Comparison of ENCODE assay signal across 20 cellular contexts in genomic region chr14:87874676-87875075, GRCh38.
DNase-seq lines count a peak whose midpoint lies in the region; ATAC-seq, FAIRE-seq and TF ChIP-seq lines count a peak whose summit lies in the region.
"Had no signal": no experiment of that assay in that cellular context is flagged by ENCODE, and none has a peak within 500 bp of the region (broad histone marks: within the 10 kb centered on the region; RNA-seq: fewer than 3 reads in every experiment).

No MANE protein-coding gene starts in this region.

- dilution Hi-C loops in endothelial cell of umbilical vein (cut with MboI; ENCODE audit: extremely low pct_ligation_motif_present, low sequenced_read_pairs) = no loop called here

- H3K36me3 ChIP-seq in GM23248 (ENCODE audit: low read depth) (no peaks in the 10 kb centered on the region), RWPE2 (ENCODE audit: low read depth) (no peaks in the 10 kb centered on the region), endothelial cell of umbilical vein (ENCODE audit: control insufficient read depth in 2 of 2, extremely low read depth in 1 of 2, insufficient read depth in 2 of 2, low read length in 2 of 2) (no peaks in the 10 kb centered on the region)
- H3K36me3 ChIP-seq: BE2C had no signal

- no peaks in the 10 kb centered on the region for H3K27me3 ChIP-seq in GM23248 (replicated peaks; ENCODE audit: insufficient read depth)
- H3K27me3 ChIP-seq in RWPE2 (ENCODE audit: insufficient read depth, poor library complexity, severe bottlenecking) = no peaks in the 10 kb centered on the region
- H3K27me3 ChIP-seq in endothelial cell of umbilical vein (ENCODE audit: control insufficient read depth in 2 of 2, insufficient read depth in 2 of 2, low read length in 2 of 2) = no peaks in the 10 kb centered on the region
- H3K27me3 ChIP-seq: BE2C had no signal

- H3K4me1 ChIP-seq in GM23248 (ENCODE audit: insufficient read depth) = peaks cover 33% of the 10 kb centered on the region
- H3K4me1 ChIP-seq in RWPE2 (ENCODE audit: insufficient read depth, poor library complexity, severe bottlenecking) = peaks cover 38% of the 10 kb centered on the region
- peaks cover 24% of the 10 kb centered on the region for H3K4me1 ChIP-seq in endothelial cell of umbilical vein (ENCODE audit: control insufficient read depth, extremely low read depth, insufficient read depth, low read length)
- H3K4me1 ChIP-seq: BE2C had no signal

- TF ChIP-seq CTCF in RWPE2 (IDR thresholded peaks at IDR 0.05; ENCODE audit: poor library complexity, severe bottlenecking) (no peak), endothelial cell of umbilical vein (IDR thresholded peaks at IDR 0.05; ENCODE audit: extremely low read depth in 1 of 2, insufficient read depth in 1 of 2, low read depth in 1 of 2, low read length in 2 of 2) (no peak), GM13976 (IDR thresholded peaks at IDR 0.05; ENCODE audit: borderline replicate concordance, control extremely low read depth, extremely low read depth, insufficient read depth, missing control alignments) (no peak)

- no peaks in the 10 kb centered on the region for H4K20me1 ChIP-seq in GM23248 (ENCODE audit: insufficient read depth)
- no peaks in the 10 kb centered on the region for H4K20me1 ChIP-seq in endothelial cell of umbilical vein (replicated peaks; ENCODE audit: control insufficient read depth, extremely low read depth, insufficient read depth, low read length)

- in situ Hi-C loops in GM23248 (cut with MboI) (no loop called here), GM13976 (cut with MboI; ENCODE audit: low sequenced_read_pairs, unreplicated experiment) (no loop called here), ACHN (cut with HindIII; ENCODE audit: low pct_ligation_motif_present, low pct_unique_long_range_greater_than_20kb, low sequenced_read_pairs) (no loop called here)

- peaks cover 23% of the 10 kb centered on the region for H3F3A ChIP-seq in GM23248 (ENCODE audit: insufficient read depth)

- POLR2A ChIA-PET in endothelial cell of umbilical vein (lab: Charles Lee) = no interaction called here

- no peak for FAIRE-seq in endothelial cell of umbilical vein (lab: Jason Lieb, UNC)
- FAIRE-seq: D721Med, G401.6, GM12891, GM19239, H54 had no signal

- TF ChIP-seq POLR2A in endothelial cell of umbilical vein (IDR thresholded peaks at IDR 0.05; ENCODE audit: low read depth, low read length) = no peak

- H3K27ac ChIP-seq in GM23248 (no peak overlapping the region; the same call in 1 of the 2 replicates), RWPE2 (ENCODE audit: poor library complexity, severe bottlenecking) (no peak overlapping the region), endothelial cell of umbilical vein (ENCODE audit: insufficient read depth, low read depth, low read length) (peak overlapping the region; percentile 92)

- H2AFZ ChIP-seq in GM23248 = no peak overlapping the region
- no peak overlapping the region for H2AFZ ChIP-seq in endothelial cell of umbilical vein (ENCODE audit: low read depth, low read length)

- no peak overlapping the region for H3K4me2 ChIP-seq in GM23248 (ENCODE audit: unreplicated experiment)
- no peak overlapping the region for H3K4me2 ChIP-seq in endothelial cell of umbilical vein (ENCODE audit: insufficient read depth, low read length)

- H3K4me3 ChIP-seq in GM23248 (no peak overlapping the region), RWPE2 (ENCODE audit: severe bottlenecking) (no peak overlapping the region), endothelial cell of umbilical vein (replicated peaks in 1 of 3; ENCODE audit: insufficient read depth in 1 of 3, low read depth in 1 of 3, low read length in 3 of 3) (no peak overlapping the region)

- ATAC-seq in RWPE2 (ENCODE audit: low read depth) (0 out of 3 replicates have a peak, but pooled peaks have one; percentile 24), HG02970 (IDR thresholded peaks at IDR 0.05; ENCODE audit: low FRiP score, unreplicated experiment) (no peak)
- ATAC-seq: CD8-positive, alpha-beta T cell; HCT116 had no signal

- H3K9me1 ChIP-seq in endothelial cell of umbilical vein (replicated peaks; ENCODE audit: control insufficient read depth, extremely low read depth, insufficient read depth, low read length) = no peaks in the 10 kb centered on the region

- H3K79me2 ChIP-seq in GM23248 (ENCODE audit: insufficient read depth) = no peaks in the 10 kb centered on the region
- H3K79me2 ChIP-seq in endothelial cell of umbilical vein (ENCODE audit: control insufficient read depth, insufficient read depth, low read length) = no peaks in the 10 kb centered on the region

- no peak overlapping the region for H3K9ac ChIP-seq in GM23248
- H3K9ac ChIP-seq in endothelial cell of umbilical vein (replicated peaks; ENCODE audit: extremely low read depth, insufficient read depth, low read length) = no peak overlapping the region

- intact Hi-C loops in endothelial cell of umbilical vein (cut with micrococcal nuclease) = no loop called here

- no peaks in the 10 kb centered on the region for H3K9me3 ChIP-seq in GM23248 (ENCODE audit: low read depth)
- H3K9me3 ChIP-seq in RWPE2 (ENCODE audit: severe bottlenecking) = no peaks in the 10 kb centered on the region
- H3K9me3 ChIP-seq in endothelial cell of umbilical vein (replicated peaks; ENCODE audit: control insufficient read depth, insufficient read depth, low read length) = no peaks in the 10 kb centered on the region
- H3K9me3 ChIP-seq: BE2C had no signal

- no peaks in the 10 kb centered on the region for H3K9me2 ChIP-seq in GM23248 (ENCODE audit: insufficient read depth)

- DNase-seq in GM23248 (peak; percentile 61), RWPE2 (ENCODE audit: low spot score) (no peak), endothelial cell of umbilical vein (ENCODE audit: low read depth, low spot score) (no peak), kidney tubule cell (ENCODE audit: low spot score) (peak; percentile 53), GM13976 (ENCODE audit: low spot score) (no peak), NCI-H345 treated with DMSO at 0.1 percent for 48 hours (lab: John Stamatoyannopoulos, UW; ENCODE audit: unreplicated experiment) (no peak), ACHN (no peak)
- DNase-seq: BE2C; CD8-positive, alpha-beta T cell; COR-L47; DMS153; DMS79 treated with DMSO at 0.1 percent for 48 hours; EL had no signal

- 6 to 13% methylated on average over 2 of the region's 2 CpGs for WGBS in GM23248 (ENCODE audit: low coverage in 1 of 2, low lambda C conversion rate in 2 of 2, missing lambda C conversion rate in 2 of 2), 2 experiments

- no TSS peak for BruUV-seq in endothelial cell of umbilical vein (replicated peaks; lab: Mats Ljungman, UMichigan)

- CTCF ChIA-PET in endothelial cell of umbilical vein (lab: Charles Lee) = no interaction called here

TF ChIP-seq in endothelial cell of umbilical vein, 7 proteins besides CTCF, POLR2A, EP300 and RAD21:
- TF ChIP-seq MAX (IDR thresholded peaks at IDR 0.05; ENCODE audit: insufficient read depth, insufficient read length) (no peak), MYC (IDR thresholded peaks at IDR 0.05; ENCODE audit: low read depth, low read length) (no peak), JUN (IDR thresholded peaks at IDR 0.05; ENCODE audit: borderline replicate concordance, insufficient read depth, insufficient read length, low read depth) (no peak), FOS (IDR thresholded peaks at IDR 0.05; ENCODE audit: borderline replicate concordance, insufficient read depth, low read length) (no peak), GATA2 (IDR thresholded peaks at IDR 0.05; ENCODE audit: insufficient read depth, insufficient read length, low read depth, low read length) (no peak), POLR2AphosphoS5 (IDR thresholded peaks at IDR 0.05; ENCODE audit: insufficient read depth, low read depth, low read length) (no peak), EZH2 (IDR thresholded peaks at IDR 0.05; ENCODE audit: borderline replicate concordance, low read depth, low read length, severe bottlenecking) (no peak)
TF ChIP-seq in endothelial cell of umbilical vein: peak in this region for 0.

Comparison
In these comparisons a context has a peak if more than half of its experiments do, and no peak if none do; other contexts are left out.
1. DNase-seq: peak in GM23248 (single experiment) and kidney tubule cell (single experiment); none in RWPE2 (single experiment), endothelial cell of umbilical vein (single experiment), GM13976 (single experiment), NCI-H345 treated with DMSO at 0.1 percent for 48 hours (single experiment) and ACHN (single experiment).